Comparison of ENCODE assay signal across 8 cellular contexts in the genomic region with DNA sequence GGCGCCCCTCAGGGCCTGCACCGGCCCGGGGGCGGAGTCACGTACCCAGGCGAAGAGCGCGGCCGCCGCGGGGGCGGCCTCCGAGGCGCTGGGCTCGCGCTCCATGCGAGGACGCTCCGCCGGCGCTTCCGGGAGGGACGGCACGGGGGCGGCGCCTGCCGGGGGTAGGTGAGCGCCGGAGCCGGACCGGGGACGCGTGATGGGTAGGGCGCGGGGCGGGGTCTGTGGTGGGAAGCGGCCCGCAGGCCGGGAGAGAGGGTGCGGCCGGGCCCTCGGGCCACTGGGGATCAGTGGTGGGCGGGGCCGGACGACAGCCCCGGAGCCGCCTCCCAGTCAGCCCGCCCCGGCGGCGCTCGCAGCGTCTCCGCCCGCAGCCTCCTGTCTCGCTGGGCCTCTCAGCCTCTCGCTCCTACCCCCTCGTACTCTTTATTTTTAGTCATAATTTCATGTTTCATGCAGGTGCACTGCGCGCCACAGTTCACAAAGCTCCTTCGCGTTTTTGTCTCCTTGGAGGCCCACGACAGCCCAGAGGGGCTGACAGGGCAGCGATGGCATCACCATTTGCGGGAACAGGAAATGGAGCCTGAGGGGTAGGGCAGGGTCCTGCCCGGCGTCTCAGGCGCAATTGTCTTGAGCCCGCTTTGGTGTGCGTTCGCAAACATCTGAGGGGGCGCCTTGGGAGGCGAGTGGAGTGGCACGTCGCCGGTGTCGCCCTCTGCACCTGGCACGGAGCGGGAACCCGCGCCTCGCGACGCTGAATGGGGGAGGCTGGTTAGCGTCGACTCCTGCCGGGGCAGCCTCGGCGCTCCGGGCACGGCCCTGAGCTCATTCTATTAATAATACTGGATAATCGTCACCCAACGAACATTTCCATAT. TPM values are rescaled to one million over a fixed set of nuclear protein-coding genes. Genes with fewer than 3 reads are reported as not detected.
DNase-seq lines count a peak whose midpoint lies in the region; ATAC-seq, FAIRE-seq and TF ChIP-seq lines count a peak whose summit lies in the region.

A gene (minus strand): TSS at position 142 of the 876 bp plus-strand sequence. CDS start 37 bp downstream, at position 105.

- peak; percentile 90 for ATAC-seq in HG02840 (IDR thresholded peaks at IDR 0.05; ENCODE audit: low FRiP score, unreplicated experiment)
- ATAC-seq in activated naive CD8-positive, alpha-beta T cell treated with anti-CD3 and anti-CD28 coated beads, Interleukin-2, amount 50 U/mL, for 24 hours: peak; percentile 95
- peak; percentile 96 to 99 (median 97) for ATAC-seq in heart right ventricle
- peak; percentile 99 for ATAC-seq in upper lobe of right lung

- WGBS in heart right ventricle, 2 donors: 0 to 1% methylated on average over 66 to 90 of the region's 93 CpGs

- H3K4me3 Mint-ChIP-seq in activated naive CD8-positive, alpha-beta T cell treated with anti-CD3 and anti-CD28 coated beads, Interleukin-2, amount 50 U/mL, for 24 hours: peak within 1 kb of the TSS; percentile 85

- H3K4me1 ChIP-seq in heart right ventricle (peaks cover 0 to 19% (median 11%) of the 10 kb centered on the region in 9 donors), upper lobe of right lung (peaks cover 14% of the 10 kb centered on the region)

- peak; percentile 82 for DNase-seq in GM12892 (ENCODE audit: insufficient read length)
- peak; percentile 94 for DNase-seq in NCI-H1436 (lab: John Stamatoyannopoulos, UW)
- DNase-seq in SW480 (ENCODE audit: low spot score): peak; percentile 94
- DNase-seq in activated naive CD8-positive, alpha-beta T cell treated with anti-CD3 and anti-CD28 coated beads, Interleukin-2, amount 50 U/mL, for 24 hours: peak; percentile 95
- DNase-seq in heart right ventricle: peak; percentile 86 to 96
- peak; percentile 98 for DNase-seq in posterior vena cava (ENCODE audit: low spot score)
- peak; percentile 99 for DNase-seq in upper lobe of right lung

- peak within 1 kb of the TSS; percentile 95 for H3K27ac Mint-ChIP-seq in activated naive CD8-positive, alpha-beta T cell treated with anti-CD3 and anti-CD28 coated beads, Interleukin-2, amount 50 U/mL, for 24 hours

- H3K9me3 ChIP-seq in heart right ventricle (peaks cover 0 to 5% (median 0%) of the 10 kb centered on the region in 11 donors), upper lobe of right lung (no peaks in the 10 kb centered on the region)

- TF ChIP-seq CTCF in heart right ventricle (IDR thresholded peaks at IDR 0.05): peak in 6 of 9 donors; percentile 4 to 54 (median 20)
- TF ChIP-seq CTCF in upper lobe of right lung (IDR thresholded peaks at IDR 0.05): peak; percentile 22

- H3K27me3 ChIP-seq in heart right ventricle (no peaks in the 10 kb centered on the region), upper lobe of right lung (no peaks in the 10 kb centered on the region)

- peak within 1 kb of the TSS; percentile 58 to 96 (median 77) for H3K4me3 ChIP-seq in heart right ventricle
- peak within 1 kb of the TSS; percentile 95 for H3K4me3 ChIP-seq in upper lobe of right lung

- TF ChIP-seq POLR2A in GM12892 (IDR thresholded peaks at IDR 0.05; ENCODE audit: low read depth, low read length): peak; percentile 78; the same call in 1 of the 2 replicates

- H3K27ac ChIP-seq in heart right ventricle (peak within 1 kb of the TSS; percentile 3 to 93 (median 79)), upper lobe of right lung (peak within 1 kb of the TSS; percentile 88)

- H3K27me3 Mint-ChIP-seq in activated naive CD8-positive, alpha-beta T cell treated with anti-CD3 and anti-CD28 coated beads, Interleukin-2, amount 50 U/mL, for 24 hours: no peaks in the 10 kb centered on the region

- intact Hi-C loops in heart right ventricle (cut with DNase I) (loop anchor here in 4 of 10 donors (2.0 to 10.0 kb wide), 3 partner anchors 92 to 94 kb away; a partner anchor contains a TSS), posterior vena cava (cut with DNase I) (no loop called here), upper lobe of right lung (cut with DNase I) (no loop called here)

- H3K36me3 ChIP-seq in heart right ventricle (no peaks in the 10 kb centered on the region), upper lobe of right lung (no peaks in the 10 kb centered on the region)

- no peaks in the 10 kb centered on the region for H3K9me3 Mint-ChIP-seq in activated naive CD8-positive, alpha-beta T cell treated with anti-CD3 and anti-CD28 coated beads, Interleukin-2, amount 50 U/mL, for 24 hours

- no peaks in the 10 kb centered on the region for H3K36me3 Mint-ChIP-seq in activated naive CD8-positive, alpha-beta T cell treated with anti-CD3 and anti-CD28 coated beads, Interleukin-2, amount 50 U/mL, for 24 hours (ENCODE audit: low read depth)

- FAIRE-seq in GM12892 (lab: Jason Lieb, UNC): no peak

- H3K4me1 Mint-ChIP-seq in activated naive CD8-positive, alpha-beta T cell treated with anti-CD3 and anti-CD28 coated beads, Interleukin-2, amount 50 U/mL, for 24 hours: peaks cover 42% of the 10 kb centered on the region

RNA-seq across cellular contexts. Expression of the gene that starts here (rescaled TPM):
- polyA plus RNA-seq in GM12892 (2012; ENCODE audit: missing spikeins): 39.2 TPM
- 10 to 100 TPM; 14.8 to 25.3 (median 19.8) TPM for total RNA-seq in heart right ventricle
- polyA plus RNA-seq in heart right ventricle: 100 to 1,000 TPM in 1 of 2 donors, 10 to 100 TPM in 1; 19.8 to 105 TPM
- 10 to 100 TPM; 32.6 to 37.9 TPM for total RNA-seq in posterior vena cava
- 37.6 TPM for total RNA-seq in upper lobe of right lung

Comparison
In these comparisons a context has a peak if more than half of its experiments do, and no peak if none do; other contexts are left out.
1. Peak in every context shown above with its lines: DNase-seq, ATAC-seq, H3K4me3 ChIP-seq and H3K27ac ChIP-seq.